Comparison of ENCODE assay signal across 8 cellular contexts in the genomic region with DNA sequence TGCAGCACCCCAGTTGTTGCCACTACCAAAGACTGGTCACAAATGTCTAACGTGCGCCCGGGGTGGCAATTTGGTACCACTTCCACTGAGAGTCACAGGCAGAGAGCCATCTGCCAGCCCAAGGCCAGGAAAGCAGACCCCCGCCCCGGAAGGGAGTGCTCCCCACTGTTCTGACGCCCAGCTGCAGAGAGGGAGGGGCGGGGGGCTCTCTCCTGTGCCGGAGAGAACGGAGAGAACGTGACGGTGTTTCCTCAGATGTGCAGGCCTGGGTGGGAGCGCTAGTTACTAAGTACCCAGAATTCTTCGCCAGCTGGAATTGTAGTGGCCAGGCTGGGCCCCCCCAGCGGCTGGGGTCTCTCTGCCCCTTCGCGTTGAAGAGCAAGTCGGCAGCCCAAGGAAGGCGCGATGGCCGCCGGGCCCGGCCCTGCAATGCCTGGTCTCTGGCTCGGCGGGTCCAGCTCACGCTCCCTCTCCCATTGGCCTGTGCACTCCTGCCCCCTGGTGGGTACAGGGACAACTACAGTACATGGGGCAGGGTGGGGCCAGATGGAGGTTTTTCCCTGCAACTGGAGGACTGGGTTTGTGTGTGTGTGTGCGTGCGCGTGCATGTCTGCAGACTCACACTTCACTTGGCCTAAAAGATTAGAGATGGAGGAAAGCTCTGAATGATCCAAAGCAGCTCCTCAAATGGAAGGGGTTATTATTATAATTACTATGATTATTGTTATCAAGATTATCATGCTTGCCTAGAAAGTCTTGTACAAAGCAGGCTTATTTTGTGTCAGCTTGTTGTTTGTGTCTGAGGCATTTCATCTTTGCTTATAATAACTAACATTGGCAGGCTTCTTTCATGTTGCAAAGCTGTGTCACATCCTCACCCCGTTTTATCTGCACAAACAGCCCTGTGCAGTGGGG.
A peak's percentile ranks its signal among the peaks of the same experiment; 100 is the strongest.
DNase-seq lines count a peak whose midpoint lies in the region; ATAC-seq, FAIRE-seq and TF ChIP-seq lines count a peak whose summit lies in the region.

No MANE protein-coding gene starts in this region.

- no peaks in the 10 kb centered on the region for H3K9me3 ChIP-seq in spleen

- TF ChIP-seq POLR2A in spleen (IDR thresholded peaks at IDR 0.05): no peak

- no peak overlapping the region for H3K4me3 ChIP-seq in bronchial epithelial cell (ENCODE audit: low read depth, low read length)
- peak overlapping the region in 3 of 8 donors; percentile 12 to 54 (median 27) for H3K4me3 ChIP-seq in spleen

- H3K27ac ChIP-seq in spleen: peak overlapping the region in 1 of 8 donors; percentile 10

- FAIRE-seq in bronchial epithelial cell (lab: Jason Lieb, UNC): no peak

- ATAC-seq in HG02870 (IDR thresholded peaks at IDR 0.05; ENCODE audit: unreplicated experiment): peak; percentile 98

- TF ChIP-seq CTCF in bronchial epithelial cell (IDR thresholded peaks at IDR 0.05; ENCODE audit: insufficient read depth, low read length, severe bottlenecking) (peak; percentile 92), spleen (IDR thresholded peaks at IDR 0.05 in 8 of 11, conservative IDR thresholded peaks at IDR 0.05 in 3 of 11) (peak; percentile 87 to 98 (median 95))

- DNase-seq in NCI-H1417 (lab: John Stamatoyannopoulos, UW): peak; percentile 28 to 86 (median 69)
- no peak for DNase-seq in NCI-H1417 treated with DMSO at 0.1 percent for 48 hours (lab: John Stamatoyannopoulos, UW)
- peak; percentile 57 for DNase-seq in NCI-H2107 treated with DMSO at 0.1 percent for 48 hours (lab: John Stamatoyannopoulos, UW; ENCODE audit: unreplicated experiment)
- DNase-seq in activated CD4-positive, CD25-positive, alpha-beta regulatory T cell (lab: John Stamatoyannopoulos, UW): peak; percentile 35 to 60 (median 44)
- DNase-seq in bronchial epithelial cell (ENCODE audit: low read depth): peak; percentile 61
- peak; percentile 97 for DNase-seq in iPS-NIHi7 (ENCODE audit: extremely low spot score)
- peak; percentile 93 for DNase-seq in spleen

- H3K36me3 ChIP-seq in bronchial epithelial cell (ENCODE audit: control insufficient read depth, insufficient read depth, low read length) (no peaks in the 10 kb centered on the region), spleen (no peaks in the 10 kb centered on the region)

- intact Hi-C loops in spleen (cut with DNase I; ENCODE audit: low total_unique reads): loop anchor here (2.0 to 10.0 kb wide), 3 partner anchors 276 to 853 kb away; no protein-coding TSS in a partner anchor

- H3K27me3 ChIP-seq in bronchial epithelial cell (ENCODE audit: control insufficient read depth, insufficient read depth, low read length) (no peaks in the 10 kb centered on the region), spleen (replicated peaks in 1 of 7) (peaks cover 0 to 7% (median 0%) of the 10 kb centered on the region in 7 donors)

- H3K4me1 ChIP-seq in spleen: peaks cover 0 to 11% (median 7%) of the 10 kb centered on the region in 6 donors

- 15 to 17% (median 15%) methylated on average over 11 to 29 of the region's 29 CpGs for WGBS in spleen, 5 donors
